Comparison of ENCODE assay signal across 8 cellular contexts in the genomic region with DNA sequence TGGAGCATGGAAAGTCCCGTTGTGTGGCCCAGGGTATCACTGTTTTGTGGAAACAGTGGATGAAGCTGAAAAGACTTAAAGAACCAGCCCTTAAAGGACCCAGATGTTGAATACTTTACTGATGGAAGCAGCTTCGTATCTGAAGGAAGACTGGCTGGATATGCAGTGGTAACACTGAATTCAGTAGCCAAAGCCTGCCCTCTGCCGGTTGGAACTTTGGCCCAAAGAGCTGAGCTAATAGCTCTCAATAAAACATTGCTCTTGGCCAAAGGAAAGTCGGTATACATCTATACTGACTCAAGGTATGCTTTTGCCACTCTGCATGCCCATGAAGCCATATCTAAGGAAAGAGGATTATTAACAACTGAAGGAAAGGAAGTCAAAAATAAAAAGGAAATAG.
DNase-seq lines count a peak whose midpoint lies in the region; ATAC-seq and TF ChIP-seq lines count a peak whose summit lies in the region.

No MANE protein-coding gene starts in this region.

- H3K27ac ChIP-seq in AG04450 (ENCODE audit: low read depth, low read length) = no peak overlapping the region

- H3K27me3 ChIP-seq in AG04450 (ENCODE audit: control insufficient read depth, insufficient read depth, low read length) = no peaks in the 10 kb centered on the region

- peak; percentile 36 for ATAC-seq in GM18519 (IDR thresholded peaks at IDR 0.05; ENCODE audit: low FRiP score, unreplicated experiment)
- peak; percentile 64 for ATAC-seq in Right ventricle myocardium inferior
- ATAC-seq in GM18520 (IDR thresholded peaks at IDR 0.05; ENCODE audit: unreplicated experiment) = no peak

- peaks cover 29% of the 10 kb centered on the region for H3K9me3 ChIP-seq in AG04450 (ENCODE audit: control insufficient read depth, insufficient read depth, low read length)

- POLR2A ChIA-PET in AG04450 (lab: Yijun Ruan, JAX) = no interaction called here

- intact Hi-C loops in Right ventricle myocardium inferior (cut with DNase I) (loop anchor here (1.0 kb wide), 2 partner anchors 768 to 801 kb away; no protein-coding TSS in a partner anchor), posterior cingulate gyrus (cut with DNase I) (loop anchor here (5.0 kb wide), 1 partner anchor 422 kb away; no protein-coding TSS in a partner anchor)

- DNase-seq in AG04450 (ENCODE audit: low read depth, low spot score) (no peak), NCI-H1694 (lab: John Stamatoyannopoulos, UW) (peak; percentile 6), Right ventricle myocardium inferior (ENCODE audit: missing footprints) (peak; percentile 74), posterior cingulate gyrus (peak in 8 of 10 donors; percentile 47 to 89 (median 65)), DMS79 (lab: John Stamatoyannopoulos, UW) (no peak)
- peak; percentile 55 for DNase-seq in activated CD8-positive, alpha-beta memory T cell treated with anti-CD3 and anti-CD28 coated beads, Interleukin-2, amount 50 U/mL, for 48 hours

- peak; percentile 27; the same call in 1 of the 2 replicates for TF ChIP-seq CTCF in AG04450 (IDR thresholded peaks at IDR 0.05; ENCODE audit: low read depth, low read length)

- no peak overlapping the region for H3K4me3 ChIP-seq in AG04450 (ENCODE audit: low read depth, low read length)

- CTCF ChIA-PET in AG04450 (lab: Charles Lee) = interaction anchor here (1.0 to 2.4 kb wide), 3 partner anchors 704 to 800 kb away, joined by 3 to 47 read pairs (median 9); no protein-coding TSS in a partner anchor

Comparison
In these comparisons a context has a peak if more than half of its experiments do, and no peak if none do; other contexts are left out.
1. DNase-seq: peak in NCI-H1694 (single experiment), activated CD8-positive, alpha-beta memory T cell treated with anti-CD3 and anti-CD28 coated beads, Interleukin-2, amount 50 U/mL, for 48 hours (single experiment), Right ventricle myocardium inferior (single experiment) and posterior cingulate gyrus (8 of 10); none in AG04450 (single experiment) and DMS79 (single experiment).